In genomic region chr13:40668335-40668734, GRCh38 we compare ENCODE assay signal across 8 cellular contexts. TPM values are rescaled to one million over a fixed set of nuclear protein-coding genes. Genes with fewer than 3 reads are reported as not detected.
DNase-seq lines count a peak whose midpoint lies in the region; ATAC-seq and TF ChIP-seq lines count a peak whose summit lies in the region.

No MANE protein-coding gene starts in this region.

- H3K27ac ChIP-seq in OCI-LY7 (ENCODE audit: low read depth, low read length, poor library complexity, severe bottlenecking) (no peak overlapping the region), brain microvascular endothelial cell (no peak overlapping the region), mesenchymal stem cell (ENCODE audit: low read length, poor library complexity, severe bottlenecking) (no peak overlapping the region)

- 57% methylated on average over 9 of the region's 11 CpGs for WGBS in mesenchymal stem cell

- in situ Hi-C loops in brain microvascular endothelial cell (cut with HindIII; ENCODE audit: low pct_ligation_motif_present, low sequenced_read_pairs): no loop called here

- H3K4me2 ChIP-seq in OCI-LY7 (ENCODE audit: low read length): peak overlapping the region; percentile 92
- no peak overlapping the region for H3K4me2 ChIP-seq in mesenchymal stem cell (ENCODE audit: low read length, poor library complexity, severe bottlenecking)

- intact Hi-C loops in OCI-LY7 (cut with micrococcal nuclease; ENCODE audit: unreplicated experiment): loop anchor here (5.0 to 10.0 kb wide), 3 partner anchors 374 to 601 kb away; no protein-coding TSS in a partner anchor

- H2AFZ ChIP-seq in OCI-LY7 (ENCODE audit: low read length) (no peak overlapping the region), mesenchymal stem cell (ENCODE audit: low read depth, low read length) (no peak overlapping the region)

- CTCF ChIA-PET in OCI-LY7 (lab: Charles Lee; ENCODE audit: unreplicated experiment): interaction anchor here (0.6 to 2.9 kb wide), 15 partner anchors 13 to 599 kb away, joined by 3 to 26 read pairs (median 3); no protein-coding TSS in a partner anchor

- H2BK5ac ChIP-seq in mesenchymal stem cell (ENCODE audit: low read depth, low read length, poor library complexity, severe bottlenecking): no peak overlapping the region

- H3K79me1 ChIP-seq in mesenchymal stem cell (replicated peaks; ENCODE audit: low read length, poor library complexity, severe bottlenecking): peaks cover 9% of the 10 kb centered on the region

- TF ChIP-seq CTCF in GM12872 (IDR thresholded peaks at IDR 0.05; ENCODE audit: insufficient read depth, low read depth, low read length): peak; percentile 86
- TF ChIP-seq CTCF in OCI-LY7 (conservative IDR thresholded peaks at IDR 0.05; ENCODE audit: low read length): peak; percentile 96
- TF ChIP-seq CTCF in brain microvascular endothelial cell (IDR thresholded peaks at IDR 0.05; ENCODE audit: low read depth, low read length, missing control alignments): peak; percentile 71

- no peak overlapping the region for H2BK15ac ChIP-seq in mesenchymal stem cell (ENCODE audit: low read depth, poor library complexity, severe bottlenecking)

- H3K4me1 ChIP-seq in OCI-LY7 (ENCODE audit: insufficient read depth, low read length, poor library complexity, severe bottlenecking) (peaks cover 34% of the 10 kb centered on the region), mesenchymal stem cell (ENCODE audit: control insufficient read depth, insufficient read depth, low read depth, low read length) (peaks cover 11% of the 10 kb centered on the region)

- H3K4me3 ChIP-seq in OCI-LY7 (ENCODE audit: low read depth, low read length, poor library complexity, severe bottlenecking) (no peak overlapping the region), brain microvascular endothelial cell (ENCODE audit: low read depth, low read length) (no peak overlapping the region), mesenchymal stem cell (ENCODE audit: insufficient read depth in 1 of 2, low read depth in 1 of 2, low read length in 2 of 2) (peak overlapping the region in 1 of 2 experiments; percentile 41)

- H4K20me1 ChIP-seq in OCI-LY7 (ENCODE audit: insufficient read depth, low read length): peaks cover 5% of the 10 kb centered on the region; the same call in 1 of the 2 replicates

- DNase-seq in OCI-LY7 (ENCODE audit: low spot score) (peak; percentile 84), brain microvascular endothelial cell (no peak), mesenchymal stem cell (peak; percentile 38)
- no peak for DNase-seq in activated CD4-positive, CD25-positive, alpha-beta regulatory T cell treated with anti-CD3 and anti-CD28 coated beads, Interleukin-2, amount 50 U/mL, for 72 hours

- H3K14ac ChIP-seq in mesenchymal stem cell (ENCODE audit: low read length in 2 of 2): no peak overlapping the region

- no peak overlapping the region for H2BK120ac ChIP-seq in mesenchymal stem cell (ENCODE audit: low read depth, low read length)

- H4K8ac ChIP-seq in mesenchymal stem cell (ENCODE audit: low read length): no peak overlapping the region

- H3K36me3 ChIP-seq in OCI-LY7 (ENCODE audit: insufficient read depth, low read length) (peaks cover 18% of the 10 kb centered on the region), brain microvascular endothelial cell (replicated peaks) (no peaks in the 10 kb centered on the region), mesenchymal stem cell (ENCODE audit: control insufficient read depth in 1 of 2, insufficient read depth in 2 of 2, low read depth in 1 of 2, low read length in 2 of 2) (no peaks in the 10 kb centered on the region)

- no peak overlapping the region for H3K4ac ChIP-seq in mesenchymal stem cell (ENCODE audit: low read depth in 1 of 2, low read length in 2 of 2)

- no peaks in the 10 kb centered on the region for H3K9me2 ChIP-seq in OCI-LY7 (ENCODE audit: insufficient read depth, low read length)

- no peaks in the 10 kb centered on the region for H3K9me3 ChIP-seq in OCI-LY7 (ENCODE audit: low read length)
- no peaks in the 10 kb centered on the region for H3K9me3 ChIP-seq in mesenchymal stem cell (ENCODE audit: control insufficient read depth, low read length)

- no peak overlapping the region for H3K9ac ChIP-seq in mesenchymal stem cell (ENCODE audit: low read length)

- peaks cover 37% of the 10 kb centered on the region for H3K79me2 ChIP-seq in OCI-LY7 (ENCODE audit: insufficient read depth, low read depth, low read length)

- H3K23ac ChIP-seq in mesenchymal stem cell (ENCODE audit: low read length in 2 of 2): no peak overlapping the region

- no peak overlapping the region for H4K91ac ChIP-seq in mesenchymal stem cell (ENCODE audit: low read length)

- no TSS peak for BruUV-seq in OCI-LY7 (replicated peaks; lab: Mats Ljungman, UMichigan)

- no peak overlapping the region for H2BK12ac ChIP-seq in mesenchymal stem cell (ENCODE audit: low read length in 2 of 2)

- ATAC-seq in GM18909 (IDR thresholded peaks at IDR 0.05; ENCODE audit: poor library complexity, unreplicated experiment): no peak
- no peak for ATAC-seq in GM19351 (IDR thresholded peaks at IDR 0.05; ENCODE audit: unreplicated experiment)
- ATAC-seq in HG03521 (IDR thresholded peaks at IDR 0.05; ENCODE audit: unreplicated experiment): no peak

- no peaks in the 10 kb centered on the region for H3K27me3 ChIP-seq in brain microvascular endothelial cell (replicated peaks)
- no peaks in the 10 kb centered on the region for H3K27me3 ChIP-seq in mesenchymal stem cell (ENCODE audit: control insufficient read depth in 1 of 2, insufficient read depth in 1 of 2, low read length in 2 of 2)

- no peak overlapping the region for H3K18ac ChIP-seq in mesenchymal stem cell (ENCODE audit: low read depth in 1 of 2, low read length in 2 of 2)

- H2AK5ac ChIP-seq in mesenchymal stem cell (ENCODE audit: low read length, severe bottlenecking): no peak overlapping the region

- POLR2A ChIA-PET in OCI-LY7 (lab: Charles Lee): interaction anchor here (0.6 to 1.5 kb wide), 11 partner anchors 7 to 648 kb away, joined by 3 to 6 read pairs (median 3); no protein-coding TSS in a partner anchor

RNA-seq across cellular contexts. Expression of gene FOXO1, which starts 1.9 kb away (rescaled TPM):
- 24.0 and 29.2 TPM in 2 replicates for total RNA-seq in OCI-LY7 (2014; rRNA removed; shearing (Covaris generic))
- 42.1 and 46.5 TPM in 2 replicates for total RNA-seq in OCI-LY7 (2022)
- 1.2 TPM for polyA plus RNA-seq in mesenchymal stem cell (2013, experiment 1 of 2)
- polyA plus RNA-seq in mesenchymal stem cell (2013, experiment 2 of 2): 1.1 TPM

Comparison
In these comparisons a context has a peak if more than half of its experiments do, and no peak if none do; other contexts are left out.
1. DNase-seq: peak in OCI-LY7 (single experiment) and mesenchymal stem cell (single experiment); none in brain microvascular endothelial cell (single experiment) and activated CD4-positive, CD25-positive, alpha-beta regulatory T cell treated with anti-CD3 and anti-CD28 coated beads, Interleukin-2, amount 50 U/mL, for 72 hours (single experiment).
2. Peak in every context shown above with its lines, with median percentiles within 50 percentile points of each other: CTCF ChIP-seq.